ENCODE assay signal across 15 cellular contexts in the genomic region with DNA sequence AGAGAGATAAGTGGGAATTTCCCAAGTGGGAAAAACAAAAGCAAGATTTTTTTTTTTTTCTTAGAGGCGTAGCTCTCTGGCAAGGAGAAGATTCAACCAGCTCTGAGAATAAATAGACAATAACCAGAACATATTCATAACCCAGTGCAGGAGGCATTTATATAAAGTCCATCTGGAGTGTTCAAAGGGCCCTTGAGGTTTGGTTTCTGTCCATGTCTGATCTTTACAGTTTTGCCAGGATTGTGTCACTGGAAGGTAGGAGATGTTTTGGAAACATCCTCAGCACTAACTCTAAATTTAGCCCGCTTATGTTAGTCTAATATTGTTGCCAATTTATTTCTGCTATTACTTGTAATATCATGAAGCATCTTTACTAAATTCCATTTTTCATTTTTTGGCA. TPM values are rescaled to one million over a fixed set of nuclear protein-coding genes. Genes with fewer than 3 reads are reported as not detected.
A peak's percentile ranks its signal among the peaks of the same experiment; 100 is the strongest.
DNase-seq lines count a peak whose midpoint lies in the region; ATAC-seq and TF ChIP-seq lines count a peak whose summit lies in the region.
"Had no signal": no experiment of that assay in that cellular context is flagged by ENCODE, and none has a peak within 500 bp of the region (broad histone marks: within the 10 kb centered on the region; RNA-seq: fewer than 3 reads in every experiment).

No MANE protein-coding gene starts in this region.

- H3K9me3 Mint-ChIP-seq in endodermal cell: no peaks in the 10 kb centered on the region

- ATAC-seq in heart right ventricle (peak; percentile 74 to 92 (median 84)), sciatic nerve (peak; percentile 24), HG03135 (IDR thresholded peaks at IDR 0.05; ENCODE audit: unreplicated experiment) (no peak)
- ATAC-seq: GM12878 had no signal

- no peaks in the 10 kb centered on the region for H3K36me3 Mint-ChIP-seq in endodermal cell (ENCODE audit: low read depth)

- intact Hi-C loops in heart right ventricle (cut with DNase I): no loop called here
- intact Hi-C loops in sciatic nerve (cut with DNase I): no loop called here

- H3K9me3 ChIP-seq in endodermal cell (ENCODE audit: control insufficient read depth, low read length) (peaks cover 4% of the 10 kb centered on the region), heart right ventricle (no peaks in the 10 kb centered on the region)

- H3K27ac ChIP-seq in endodermal cell (ENCODE audit: low read depth, low read length): no peak overlapping the region
- H3K27ac ChIP-seq in heart right ventricle: peak overlapping the region in 7 of 10 donors; percentile 40 to 73 (median 47)

- peaks cover 8% of the 10 kb centered on the region for H3K27me3 Mint-ChIP-seq in endodermal cell (ENCODE audit: insufficient read depth)

- H3K4me3 Mint-ChIP-seq in endodermal cell: no peak overlapping the region

- H3K4me1 ChIP-seq in endodermal cell (ENCODE audit: control insufficient read depth, insufficient read depth, low read length): peaks cover 3% of the 10 kb centered on the region
- H3K4me1 ChIP-seq in heart right ventricle: peaks cover 0 to 15% (median 3%) of the 10 kb centered on the region in 9 donors

- no peak overlapping the region for H3K9ac ChIP-seq in endodermal cell (ENCODE audit: extremely low read depth, low read length, poor library complexity, severe bottlenecking)

- TF ChIP-seq CTCF in endodermal cell (conservative IDR thresholded peaks at IDR 0.05) (no peak), heart right ventricle (IDR thresholded peaks at IDR 0.05) (no peak)

- WGBS in endodermal cell (ENCODE audit: insufficient coverage in 1 of 2, insufficient read length in 1 of 2), 2 experiments: 79% methylated on average over 2 of the region's 2 CpGs; no CpG with 5 or more reads in 1 of the 2 experiments
- 28 to 32% methylated on average over 2 of the region's 2 CpGs for WGBS in heart right ventricle, 2 donors

- peak overlapping the region; percentile 17 for H3K4me3 ChIP-seq in endodermal cell (ENCODE audit: low read length)
- no peak overlapping the region for H3K4me3 ChIP-seq in heart right ventricle
- H3K4me3 ChIP-seq: GM12878 had no signal

- no peaks in the 10 kb centered on the region for H3K27me3 ChIP-seq in endodermal cell (ENCODE audit: control insufficient read depth, insufficient read depth, low read length, poor library complexity, severe bottlenecking)
- no peaks in the 10 kb centered on the region for H3K27me3 ChIP-seq in heart right ventricle

- no peak overlapping the region for H3K27ac Mint-ChIP-seq in endodermal cell

- peaks cover 18% of the 10 kb centered on the region for H3K4me1 Mint-ChIP-seq in endodermal cell

- H3K36me3 ChIP-seq in endodermal cell (ENCODE audit: control insufficient read depth, insufficient read depth, low read length) (no peaks in the 10 kb centered on the region), heart right ventricle (no peaks in the 10 kb centered on the region)

- DNase-seq in NCI-H446 treated with DMSO at 0.1 percent for 48 hours (lab: John Stamatoyannopoulos, UW) (peak; percentile 94), endodermal cell (no peak), heart right ventricle (peak in 1 of 2 donors; percentile 49), sciatic nerve (ENCODE audit: low spot score) (no peak), NCI-H774 (lab: John Stamatoyannopoulos, UW) (no peak)
- DNase-seq in activated CD4-positive, alpha-beta T cell treated with anti-CD3 and anti-CD28 coated beads, Interleukin-2, amount 50 U/mL, for 48 hours: no peak
- DNase-seq: AML-193, H7, Karpas-422, MM.1S, NCI-H1930, NCI-H2227 treated with DMSO at 0.1 percent for 48 hours, NCI-H69 had no signal

RNA-seq across cellular contexts. Expression of a gene that starts 22.3 kb away (rescaled TPM):
- total RNA-seq in endodermal cell (10 to 100 TPM; 43.9 to 44.6 TPM), heart right ventricle (10 to 100 TPM; 26.3 to 83.1 (median 31.6) TPM), sciatic nerve (75.2 TPM)
- 28.8 TPM for polyA plus RNA-seq in endodermal cell (2013, experiment 1 of 2)
- polyA plus RNA-seq in endodermal cell (2013, experiment 2 of 2): 29.3 TPM
- 10 to 100 TPM in 1 of 2 donors, 1 to 10 TPM in 1; 9.6 to 25.3 TPM for polyA plus RNA-seq in heart right ventricle
